9 cellular contexts compared by ENCODE assay signal in genomic region chr12:15688202-15688736, GRCh38.
DNase-seq lines count a peak whose midpoint lies in the region; ATAC-seq, FAIRE-seq and TF ChIP-seq lines count a peak whose summit lies in the region.
"Had no signal": no experiment of that assay in that cellular context is flagged by ENCODE, and none has a peak within 500 bp of the region (broad histone marks: within the 10 kb centered on the region; RNA-seq: fewer than 3 reads in every experiment).

No MANE protein-coding gene starts in this region.

- H3K4me3 ChIP-seq in esophagus (ENCODE audit: low read depth in 1 of 2, low read length in 2 of 2) = no peak overlapping the region
- H3K4me3 ChIP-seq in pancreas = no peak overlapping the region

- no peaks in the 10 kb centered on the region for H3K4me1 ChIP-seq in esophagus (ENCODE audit: control insufficient read depth in 2 of 2, insufficient read depth in 2 of 2, low read length in 1 of 2)
- H3K4me1 ChIP-seq in pancreas = peaks cover 0 to 13% (median 13%) of the 10 kb centered on the region in 3 donors

- H3K4me1 Mint-ChIP-seq in activated naive CD4-positive, alpha-beta T cell treated with anti-CD3 and anti-CD28 coated beads for 36 hours (ENCODE audit: low read depth) = no peaks in the 10 kb centered on the region
- no peaks in the 10 kb centered on the region for H3K4me1 Mint-ChIP-seq in activated CD4-positive, alpha-beta memory T cell treated with anti-CD3 and anti-CD28 coated beads for 36 hours (ENCODE audit: low read depth)
- H3K4me1 Mint-ChIP-seq: activated naive CD4-positive, alpha-beta T cell treated with anti-CD3 and anti-CD28 coated beads, Interleukin-2, amount 50 U/mL, for 24 hours had no signal

- intact Hi-C loops in pancreas (cut with DNase I) = no loop called here
- intact Hi-C loops in activated naive CD4-positive, alpha-beta T cell treated with anti-CD3 and anti-CD28 coated beads for 36 hours (cut with micrococcal nuclease) = no loop called here
- intact Hi-C loops in activated CD4-positive, alpha-beta memory T cell treated with anti-CD3 and anti-CD28 coated beads for 36 hours (cut with micrococcal nuclease) = no loop called here

- POLR2A ChIA-PET in activated CD4-positive, alpha-beta memory T cell treated with anti-CD3 and anti-CD28 coated beads for 36 hours (lab: Charles Lee) = no interaction called here

- CTCF ChIA-PET in activated naive CD4-positive, alpha-beta T cell treated with anti-CD3 and anti-CD28 coated beads for 36 hours (lab: Charles Lee) = no interaction called here
- CTCF ChIA-PET in activated CD4-positive, alpha-beta memory T cell treated with anti-CD3 and anti-CD28 coated beads for 36 hours (lab: Charles Lee) = no interaction called here

- no peaks in the 10 kb centered on the region for H3K36me3 Mint-ChIP-seq in activated naive CD4-positive, alpha-beta T cell treated with anti-CD3 and anti-CD28 coated beads for 36 hours (ENCODE audit: low read depth)
- H3K36me3 Mint-ChIP-seq in activated CD4-positive, alpha-beta memory T cell treated with anti-CD3 and anti-CD28 coated beads for 36 hours = no peaks in the 10 kb centered on the region
- H3K36me3 Mint-ChIP-seq: activated naive CD4-positive, alpha-beta T cell treated with anti-CD3 and anti-CD28 coated beads, Interleukin-2, amount 50 U/mL, for 24 hours had no signal

- no peak overlapping the region for H3K4me3 Mint-ChIP-seq in activated naive CD4-positive, alpha-beta T cell treated with anti-CD3 and anti-CD28 coated beads for 36 hours
- no peak overlapping the region for H3K4me3 Mint-ChIP-seq in activated CD4-positive, alpha-beta memory T cell treated with anti-CD3 and anti-CD28 coated beads for 36 hours
- H3K4me3 Mint-ChIP-seq: activated naive CD4-positive, alpha-beta T cell treated with anti-CD3 and anti-CD28 coated beads, Interleukin-2, amount 50 U/mL, for 24 hours had no signal

- H3K27ac Mint-ChIP-seq in activated naive CD4-positive, alpha-beta T cell treated with anti-CD3 and anti-CD28 coated beads for 36 hours = no peak overlapping the region
- no peak overlapping the region for H3K27ac Mint-ChIP-seq in activated CD4-positive, alpha-beta memory T cell treated with anti-CD3 and anti-CD28 coated beads for 36 hours
- H3K27ac Mint-ChIP-seq: activated naive CD4-positive, alpha-beta T cell treated with anti-CD3 and anti-CD28 coated beads, Interleukin-2, amount 50 U/mL, for 24 hours had no signal

- DNase-seq in GM12891 (ENCODE audit: insufficient read length, low spot score) (no peak), NCI-H69 (lab: John Stamatoyannopoulos, UW) (peak; percentile 80), pancreas (peak in 3 of 6 donors; percentile 29 to 34 (median 32)), NCI-H128 (lab: John Stamatoyannopoulos, UW; ENCODE audit: unreplicated experiment) (no peak)
- DNase-seq in activated naive CD4-positive, alpha-beta T cell treated with anti-CD3 and anti-CD28 coated beads for 36 hours = no peak
- DNase-seq in activated CD4-positive, alpha-beta memory T cell treated with anti-CD3 and anti-CD28 coated beads for 36 hours = no peak

- ATAC-seq in pancreas (peak in 3 of 4 donors; percentile 65 to 69 (median 69)), GM19328 (IDR thresholded peaks at IDR 0.05; ENCODE audit: unreplicated experiment) (no peak)

- no peaks in the 10 kb centered on the region for H3K27me3 ChIP-seq in esophagus (ENCODE audit: control insufficient read depth in 1 of 2, insufficient read depth in 2 of 2, low read length in 2 of 2)
- H3K27me3 ChIP-seq in pancreas = no peaks in the 10 kb centered on the region

- H3K9me3 ChIP-seq in esophagus (ENCODE audit: control insufficient read depth in 2 of 2, insufficient read depth in 1 of 2, low read depth in 1 of 2, low read length in 1 of 2) = no peaks in the 10 kb centered on the region
- no peaks in the 10 kb centered on the region for H3K9me3 ChIP-seq in pancreas

- WGBS in esophagus, 2 donors = 81 to 85% methylated on average over 8 of the region's 8 CpGs
- 82 to 86% methylated on average over 8 of the region's 8 CpGs for WGBS in pancreas, 2 donors

- H3K27ac ChIP-seq in esophagus (ENCODE audit: low read depth in 2 of 2, low read length in 1 of 2) (peak overlapping the region; percentile 56 to 76), pancreas (peak overlapping the region in 1 of 4 donors; percentile 19)

- no peak for FAIRE-seq in GM12891 (lab: Jason Lieb, UNC)
- FAIRE-seq in pancreas (lab: Jason Lieb, UNC) = no peak

- H3K9me3 Mint-ChIP-seq in activated naive CD4-positive, alpha-beta T cell treated with anti-CD3 and anti-CD28 coated beads for 36 hours = no peaks in the 10 kb centered on the region
- no peaks in the 10 kb centered on the region for H3K9me3 Mint-ChIP-seq in activated CD4-positive, alpha-beta memory T cell treated with anti-CD3 and anti-CD28 coated beads for 36 hours
- H3K9me3 Mint-ChIP-seq: activated naive CD4-positive, alpha-beta T cell treated with anti-CD3 and anti-CD28 coated beads, Interleukin-2, amount 50 U/mL, for 24 hours had no signal

- no peak for TF ChIP-seq CTCF in pancreas (IDR thresholded peaks at IDR 0.05)

- TF ChIP-seq POLR2A in GM12891 (IDR thresholded peaks at IDR 0.05; ENCODE audit: low read depth, low read length) = no peak

- no peaks in the 10 kb centered on the region for H3K27me3 Mint-ChIP-seq in activated naive CD4-positive, alpha-beta T cell treated with anti-CD3 and anti-CD28 coated beads for 36 hours (ENCODE audit: low read depth)
- peaks cover 2% of the 10 kb centered on the region for H3K27me3 Mint-ChIP-seq in activated CD4-positive, alpha-beta memory T cell treated with anti-CD3 and anti-CD28 coated beads for 36 hours

- H3K36me3 ChIP-seq in esophagus (ENCODE audit: control insufficient read depth in 2 of 2, insufficient read depth in 2 of 2, low read length in 1 of 2) (no peaks in the 10 kb centered on the region), pancreas (no peaks in the 10 kb centered on the region)

TF ChIP-seq in GM12891, 5 proteins besides CTCF, POLR2A, EP300 and RAD21:
- TF ChIP-seq SPI1 (IDR thresholded peaks at IDR 0.05; ENCODE audit: low read depth, low read length) = peak; percentile 15; the same call in 1 of the 2 replicates
- no peak for TF ChIP-seq PAX5 (IDR thresholded peaks at IDR 0.05; ENCODE audit: insufficient read depth, low read length, severe bottlenecking)
- TF ChIP-seq POU2F2 (IDR thresholded peaks at IDR 0.05; ENCODE audit: low read depth, low read length) = no peak
- TF ChIP-seq POLR2AphosphoS5 (IDR thresholded peaks at IDR 0.05; ENCODE audit: low read depth, low read length) = no peak
- TF ChIP-seq TAF1 (IDR thresholded peaks at IDR 0.05; ENCODE audit: low read depth, low read length) = no peak
